ENCODE assay signal across 8 cellular contexts in the genomic region with DNA sequence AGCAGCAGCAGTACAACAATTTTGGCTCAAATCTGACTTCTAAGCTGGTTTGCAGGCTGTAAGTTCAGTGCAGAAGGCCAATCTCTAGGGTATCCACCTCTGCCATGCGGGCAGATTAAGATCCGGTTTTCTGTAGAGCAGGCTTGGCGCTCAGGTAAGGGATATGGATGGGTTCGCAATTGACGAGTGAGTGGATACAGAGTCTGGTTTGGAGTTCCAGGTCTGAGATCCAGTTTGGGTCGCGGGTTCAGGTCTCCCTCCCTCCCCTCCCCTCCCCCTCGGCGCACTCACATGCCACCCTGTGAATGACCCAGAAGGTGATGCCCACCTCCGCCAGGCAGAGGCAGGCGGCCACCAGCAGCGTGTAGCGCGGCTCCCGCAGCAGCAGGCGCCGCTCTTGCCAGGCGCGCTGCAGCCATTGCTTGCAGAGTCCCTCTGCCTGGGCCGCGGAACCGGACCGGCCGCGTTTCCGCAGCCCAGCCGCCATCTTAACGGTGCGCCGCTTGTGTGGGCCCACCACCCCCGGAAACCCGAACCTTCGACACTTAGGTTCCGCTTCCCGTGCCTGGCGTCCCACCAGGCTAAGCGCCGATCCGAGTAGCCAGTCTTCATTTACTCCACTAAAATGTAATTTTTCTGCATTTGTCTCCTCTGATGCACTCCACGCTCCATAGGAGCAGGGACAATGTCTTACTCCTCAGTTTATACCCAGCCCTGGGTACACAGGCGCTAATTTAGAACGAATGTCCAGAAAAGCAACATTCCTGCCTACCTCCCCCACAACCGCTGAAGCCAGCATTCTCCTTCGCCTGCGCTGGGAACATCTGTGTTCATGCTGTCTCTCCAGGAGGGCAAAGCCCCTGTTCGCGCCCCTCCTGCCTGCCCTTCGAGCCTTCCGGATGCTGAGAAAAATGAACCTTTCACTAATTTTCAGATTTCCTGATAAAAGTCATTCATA. TPM values are rescaled to one million over a fixed set of nuclear protein-coding genes. Genes with fewer than 3 reads are reported as not detected.
DNase-seq lines count a peak whose midpoint lies in the region; ATAC-seq and TF ChIP-seq lines count a peak whose summit lies in the region.

A gene (minus strand): TSS at position 509 of the 958 bp plus-strand sequence. CDS start 22 bp downstream, at position 487.

- peaks cover 13% of the 10 kb centered on the region for H3K36me3 Mint-ChIP-seq in activated CD4-positive, alpha-beta T cell treated with anti-CD3 and anti-CD28 coated beads, Interleukin-2, amount 10 ng/mL, durations not matched to agents 7 days and 5 days (ENCODE audit: low read depth)

- H3K4me3 Mint-ChIP-seq in activated CD4-positive, alpha-beta T cell treated with anti-CD3 and anti-CD28 coated beads, Interleukin-2, amount 10 ng/mL, durations not matched to agents 7 days and 5 days, result peak within 1 kb of the TSS; percentile 91

- CTCF ChIA-PET in activated CD4-positive, alpha-beta T cell treated with anti-CD3 and anti-CD28 coated beads, Interleukin-2, amount 10 ng/mL, durations not matched to agents 7 days and 5 days (lab: Charles Lee), result interaction anchor here (1.6 to 2.5 kb wide), 2 partner anchors 21 to 80 kb away, joined by 3 to 14 read pairs; no protein-coding TSS in a partner anchor

- H3K27ac Mint-ChIP-seq in activated CD4-positive, alpha-beta T cell treated with anti-CD3 and anti-CD28 coated beads, Interleukin-2, amount 10 ng/mL, durations not matched to agents 7 days and 5 days, result peak within 1 kb of the TSS; percentile 97

- no peaks in the 10 kb centered on the region for H3K27me3 Mint-ChIP-seq in activated CD4-positive, alpha-beta T cell treated with anti-CD3 and anti-CD28 coated beads, Interleukin-2, amount 10 ng/mL, durations not matched to agents 7 days and 5 days

- POLR2A ChIA-PET in activated CD4-positive, alpha-beta T cell treated with anti-CD3 and anti-CD28 coated beads, Interleukin-2, amount 10 ng/mL, durations not matched to agents 7 days and 5 days (lab: Charles Lee), result no interaction called here

- peak within 1 kb of the TSS; percentile 71 for H3K4me3 ChIP-seq in coronary artery

- DNase-seq in ACHN (peak; percentile 81), NCI-H446 treated with DMSO at 0.1 percent for 48 hours (lab: John Stamatoyannopoulos, UW) (peak; percentile 69), coronary artery (ENCODE audit: low spot score) (peak; percentile 79), left lobe of liver (ENCODE audit: low spot score) (peak; percentile 87)
- peak; percentile 86 for DNase-seq in activated CD4-positive, alpha-beta T cell treated with anti-CD3 and anti-CD28 coated beads, Interleukin-2, amount 10 ng/mL, durations not matched to agents 7 days and 5 days
- DNase-seq in stimulated activated CD4-positive, alpha-beta T cell treated with anti-CD3 and anti-CD28 coated beads, Interleukin-1b, Interleukin-23, amount 100 ng/mL, for 48 hours, result peak; percentile 88

- peak within 1 kb of the TSS; percentile 54 to 82 for H3K27ac ChIP-seq in coronary artery

- peaks cover 13% of the 10 kb centered on the region for H3K4me1 Mint-ChIP-seq in activated CD4-positive, alpha-beta T cell treated with anti-CD3 and anti-CD28 coated beads, Interleukin-2, amount 10 ng/mL, durations not matched to agents 7 days and 5 days

- ATAC-seq in GM18861 (IDR thresholded peaks at IDR 0.05; ENCODE audit: unreplicated experiment), result peak; percentile 36
- peak; percentile 45 for ATAC-seq in HG03139 (IDR thresholded peaks at IDR 0.05; ENCODE audit: unreplicated experiment)
- peak; percentile 83 for ATAC-seq in left lobe of liver

- TF ChIP-seq CTCF in coronary artery (IDR thresholded peaks at IDR 0.05), result no peak

- in situ Hi-C loops in ACHN (cut with HindIII; ENCODE audit: low pct_ligation_motif_present, low pct_unique_long_range_greater_than_20kb, low sequenced_read_pairs), result no loop called here

- H3K9me3 Mint-ChIP-seq in activated CD4-positive, alpha-beta T cell treated with anti-CD3 and anti-CD28 coated beads, Interleukin-2, amount 10 ng/mL, durations not matched to agents 7 days and 5 days, result no peaks in the 10 kb centered on the region

RNA-seq across cellular contexts. Expression of the gene that starts here (rescaled TPM):
- total RNA-seq in activated CD4-positive, alpha-beta T cell treated with anti-CD3 and anti-CD28 coated beads, Interleukin-2, amount 10 ng/mL, durations not matched to agents 7 days and 5 days, result 10 to 100 TPM; 43.2 to 45.7 TPM
- 38.8 TPM for total RNA-seq in left lobe of liver

Comparison
In these comparisons a context has a peak if more than half of its experiments do, and no peak if none do; other contexts are left out.
1. Peak in every context shown above with its lines: DNase-seq, ATAC-seq, H3K4me3 ChIP-seq and H3K27ac ChIP-seq.